ENCODE assay signal across 1 cellular context in genomic region chrX:135421537-135421931, GRCh38.
TF ChIP-seq lines count a peak whose summit lies in the region.

No MANE protein-coding gene starts in this region.

TF ChIP-seq in HepG2, 621 proteins besides CTCF, POLR2A, EP300 and RAD21 (continued from another document):
- TF ChIP-seq NR2C2 (CRISPR knock-in tag; IDR thresholded peaks at IDR 0.05; ENCODE audit: borderline replicate concordance) = no peak
- TF ChIP-seq ZNF510 (CRISPR knock-in tag; IDR thresholded peaks at IDR 0.05; ENCODE audit: low read depth) = no peak
- no peak for TF ChIP-seq ZNF616 (CRISPR knock-in tag; IDR thresholded peaks at IDR 0.05; ENCODE audit: low read depth)
- TF ChIP-seq KLF16 (CRISPR knock-in tag; IDR thresholded peaks at IDR 0.05) = no peak
- no peak for TF ChIP-seq HHEX (CRISPR knock-in tag; IDR thresholded peaks at IDR 0.05)
- no peak for TF ChIP-seq ZNF564 (CRISPR knock-in tag; IDR thresholded peaks at IDR 0.05)
- TF ChIP-seq ZBTB7A (CRISPR knock-in tag; IDR thresholded peaks at IDR 0.05) = no peak
- no peak for TF ChIP-seq ZNF879 (CRISPR knock-in tag; IDR thresholded peaks at IDR 0.05)
- no peak for TF ChIP-seq RNF219 (CRISPR knock-in tag; IDR thresholded peaks at IDR 0.05)
- no peak for TF ChIP-seq SAP130 (CRISPR knock-in tag; IDR thresholded peaks at IDR 0.05; ENCODE audit: low read depth)
- no peak for TF ChIP-seq MIER3 (CRISPR knock-in tag; IDR thresholded peaks at IDR 0.05; ENCODE audit: borderline replicate concordance)
- TF ChIP-seq POLR2AphosphoS5 (IDR thresholded peaks at IDR 0.05; ENCODE audit: low read depth, low read length) = no peak
- TF ChIP-seq DMAP1 (CRISPR knock-in tag; IDR thresholded peaks at IDR 0.05) = no peak
